In the genomic region with DNA sequence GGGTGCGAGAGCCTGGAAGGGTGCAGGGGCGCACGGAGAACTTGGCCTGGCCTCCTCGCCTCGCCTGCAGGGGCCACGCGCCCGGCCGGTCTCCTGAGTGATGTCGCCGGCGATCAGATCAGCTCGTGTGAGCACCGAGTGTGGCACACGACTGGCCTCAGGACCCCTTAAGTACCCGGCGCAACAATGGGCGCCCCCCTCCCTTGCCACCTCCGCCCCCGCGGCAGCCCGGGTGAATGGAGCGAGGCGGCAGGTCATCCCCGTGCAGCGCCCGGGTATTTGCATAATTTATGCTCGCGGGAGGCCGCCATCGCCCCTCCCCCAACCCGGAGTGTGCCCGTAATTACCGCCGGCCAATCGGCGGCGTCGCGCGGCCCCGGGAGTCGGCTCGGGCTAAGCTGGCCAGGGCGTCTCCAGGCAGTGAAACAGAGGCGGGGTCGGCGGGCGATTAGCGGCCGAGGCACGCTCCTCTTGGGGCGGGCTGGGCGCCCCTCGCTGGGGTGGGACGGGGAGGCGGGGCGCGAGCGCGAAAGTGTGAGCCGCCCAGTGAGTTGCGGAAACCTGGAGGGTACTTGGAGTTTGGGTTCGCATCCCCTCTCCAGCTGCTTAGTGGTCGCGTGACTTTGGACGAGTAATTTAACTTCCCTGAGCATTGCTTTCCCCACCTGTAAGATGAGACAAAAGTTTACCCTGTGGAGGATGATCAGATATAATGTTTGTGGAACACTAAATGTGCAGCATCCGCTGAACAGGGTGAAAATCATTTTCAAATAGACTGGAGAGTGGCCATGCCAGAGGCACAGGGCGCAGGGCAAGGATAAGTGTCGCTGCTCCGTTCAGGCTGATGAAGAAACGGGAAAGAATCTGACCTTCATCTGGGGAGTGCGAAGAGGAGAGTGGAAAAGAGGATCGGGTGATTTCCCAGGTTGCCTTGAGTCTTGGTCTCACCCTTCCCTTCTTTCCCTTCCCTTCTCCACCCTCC, we compare ENCODE assay signal across 1 cellular context.
TF ChIP-seq lines count a peak whose summit lies in the region.

TSS of gene NEUROG1 (minus strand) at position 145 of the 982 bp plus-strand sequence. CDS start 274 bp downstream, outside the sequence.

TF ChIP-seq in K562, 482 proteins besides CTCF, POLR2A, EP300 and RAD21 (continued from another document):
- TF ChIP-seq, protein P1, sequence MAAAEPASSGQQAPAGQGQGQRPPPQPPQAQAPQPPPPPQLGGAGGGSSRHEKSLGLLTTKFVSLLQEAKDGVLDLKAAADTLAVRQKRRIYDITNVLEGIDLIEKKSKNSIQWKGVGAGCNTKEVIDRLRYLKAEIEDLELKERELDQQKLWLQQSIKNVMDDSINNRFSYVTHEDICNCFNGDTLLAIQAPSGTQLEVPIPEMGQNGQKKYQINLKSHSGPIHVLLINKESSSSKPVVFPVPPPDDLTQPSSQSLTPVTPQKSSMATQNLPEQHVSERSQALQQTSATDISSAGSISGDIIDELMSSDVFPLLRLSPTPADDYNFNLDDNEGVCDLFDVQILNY (CRISPR knock-in tag; IDR thresholded peaks at IDR 0.05), result no peak
- TF ChIP-seq ZNF41 (CRISPR knock-in tag; conservative IDR thresholded peaks at IDR 0.05), result no peak
